ENCODE assay signal across 23 cellular contexts in genomic region chr9:127109212-127109711, GRCh38. TPM values are rescaled to one million over a fixed set of nuclear protein-coding genes. Genes with fewer than 3 reads are reported as not detected.
DNase-seq lines count a peak whose midpoint lies in the region; ATAC-seq and TF ChIP-seq lines count a peak whose summit lies in the region.
"Had no signal": no experiment of that assay in that cellular context is flagged by ENCODE, and none has a peak within 500 bp of the region (broad histone marks: within the 10 kb centered on the region; RNA-seq: fewer than 3 reads in every experiment).

No MANE protein-coding gene starts in this region.

- H4K8ac ChIP-seq in IMR-90 (ENCODE audit: low read depth in 2 of 2, low read length in 2 of 2): no peak overlapping the region

- TF ChIP-seq POLR2A in IMR-90 (IDR thresholded peaks at IDR 0.05; ENCODE audit: low read depth, low read length): no peak
- TF ChIP-seq POLR2A in body of pancreas (IDR thresholded peaks at IDR 0.05): no peak

- ATAC-seq in IMR-90 (ENCODE audit: low read depth): no peak; the same call in 1 of the 2 replicates
- ATAC-seq in body of pancreas: peak; percentile 29
- peak; percentile 57 for ATAC-seq in left lobe of liver
- no peak for ATAC-seq in GM19452 (IDR thresholded peaks at IDR 0.05; ENCODE audit: unreplicated experiment)
- ATAC-seq in HG03442 (IDR thresholded peaks at IDR 0.05; ENCODE audit: unreplicated experiment): no peak
- ATAC-seq: activated CD4-positive, CD25-positive, alpha-beta regulatory T cell treated with anti-CD3 and anti-CD28 coated beads, Interleukin-2, amount 50 U/mL, for 24 hours; activated T-cell treated with anti-CD3 and anti-CD28 coated beads, Interleukin-2, amount 50 U/mL, for 4 hours had no signal

- H3K79me1 ChIP-seq in IMR-90 (ENCODE audit: low read depth in 1 of 2, low read length in 2 of 2): peaks cover 10 to 39% of the 10 kb centered on the region in 2 experiments; a peak in 3 of 4 replicates

- no peaks in the 10 kb centered on the region for H3K27me3 ChIP-seq in IMR-90 (ENCODE audit: control insufficient read depth, insufficient read depth, low read length)
- H3K27me3 ChIP-seq in body of pancreas: no peaks in the 10 kb centered on the region
- H3K27me3 ChIP-seq in rectal smooth muscle tissue (ENCODE audit: control insufficient read depth, insufficient read depth, low read length): no peaks in the 10 kb centered on the region

- H2AK5ac ChIP-seq in IMR-90 (ENCODE audit: low read depth, low read length): no peak overlapping the region; the same call in 1 of the 2 replicates

- H3K4me1 ChIP-seq in IMR-90 (ENCODE audit: control insufficient read depth, insufficient read depth, low read length) (peaks cover 18% of the 10 kb centered on the region), body of pancreas (peaks cover 6% of the 10 kb centered on the region), rectal smooth muscle tissue (ENCODE audit: control insufficient read depth, insufficient read depth, low read length) (peaks cover 62% of the 10 kb centered on the region)

- H2AK9ac ChIP-seq in IMR-90 (replicated peaks; ENCODE audit: low read depth, low read length, poor library complexity): no peak overlapping the region

- TF ChIP-seq CTCF in IMR-90 (conservative IDR thresholded peaks at IDR 0.05; ENCODE audit: low read depth, low read length) (no peak), body of pancreas (IDR thresholded peaks at IDR 0.05) (no peak), HFFc6 (IDR thresholded peaks at IDR 0.05) (no peak)

- H4K20me1 ChIP-seq in IMR-90 (ENCODE audit: insufficient read depth, low read length): peaks cover 54% of the 10 kb centered on the region

- no peaks in the 10 kb centered on the region for H3K27me3 Mint-ChIP-seq in HFFc6 (ENCODE audit: insufficient read depth)
- H3K27me3 Mint-ChIP-seq: progenitor cell of endocrine pancreas had no signal

- no peak overlapping the region for H2BK20ac ChIP-seq in IMR-90 (ENCODE audit: low read depth, low read length)

- H3K9me3 ChIP-seq in IMR-90 (ENCODE audit: control insufficient read depth, insufficient read depth, low read length): no peaks in the 10 kb centered on the region
- H3K9me3 ChIP-seq in body of pancreas: no peaks in the 10 kb centered on the region

- POLR2A ChIA-PET in IMR-90 (lab: Charles Lee; ENCODE audit: unreplicated experiment): no interaction called here

- no peak overlapping the region for H2BK120ac ChIP-seq in IMR-90 (ENCODE audit: low read depth, low read length)

- no peak overlapping the region; the same call in 2 of the 3 replicates for H2BK15ac ChIP-seq in IMR-90 (ENCODE audit: low read depth, low read length)

- H3K36me3 ChIP-seq in IMR-90 (ENCODE audit: control insufficient read depth, insufficient read depth, low read length): peaks cover 65% of the 10 kb centered on the region
- no peaks in the 10 kb centered on the region for H3K36me3 ChIP-seq in body of pancreas (replicated peaks in 1 of 2; ENCODE audit: insufficient read depth in 1 of 2, low read depth in 2 of 2)
- H3K36me3 ChIP-seq in rectal smooth muscle tissue (ENCODE audit: control insufficient read depth, insufficient read depth, low read length): no peaks in the 10 kb centered on the region

- dilution Hi-C loops in IMR-90 (cut with HindIII; ENCODE audit: low sequenced_read_pairs, unreplicated experiment): no loop called here

- no peak overlapping the region for H3K56ac ChIP-seq in IMR-90 (ENCODE audit: extremely low read depth, insufficient read depth, low read length)

- no peak for TF ChIP-seq RAD21 in IMR-90 (IDR thresholded peaks at IDR 0.05; ENCODE audit: low read length)

- H3K4me3 ChIP-seq in IMR-90 (ENCODE audit: insufficient read depth, low read depth, low read length) (no peak overlapping the region), body of pancreas (no peak overlapping the region), rectal smooth muscle tissue (ENCODE audit: low read length) (no peak overlapping the region)

- H3K18ac ChIP-seq in IMR-90 (ENCODE audit: low read depth, low read length): no peak overlapping the region

- no peaks in the 10 kb centered on the region for H3K9me3 Mint-ChIP-seq in HFFc6
- H3K9me3 Mint-ChIP-seq: activated T-cell treated with anti-CD3 and anti-CD28 coated beads, Interleukin-2, amount 50 U/mL, for 4 hours had no signal

- no peak overlapping the region for H3K4me3 Mint-ChIP-seq in HFFc6
- H3K4me3 Mint-ChIP-seq: activated T-cell treated with anti-CD3 and anti-CD28 coated beads, Interleukin-2, amount 50 U/mL, for 4 hours had no signal

- no peak overlapping the region for H3K4me2 ChIP-seq in IMR-90 (ENCODE audit: low read depth, low read length)

- in situ Hi-C loops in IMR-90 (cut with MboI; ENCODE audit: low sequenced_read_pairs): no loop called here

- WGBS in IMR-90 (ENCODE audit: extremely low coverage in 2 of 2, insufficient read length in 1 of 2), 2 experiments: 50% methylated on average over 1 of the region's 5 CpGs; no CpG with 5 or more reads in 1 of the 2 experiments
- 73 to 87% methylated on average over 5 of the region's 5 CpGs for WGBS in body of pancreas, 2 donors

- H3K9me1 ChIP-seq in IMR-90 (ENCODE audit: insufficient read depth, low read length): peaks cover 14% of the 10 kb centered on the region

- no peak overlapping the region for H2BK5ac ChIP-seq in IMR-90 (ENCODE audit: low read depth, low read length, poor library complexity, severe bottlenecking)

- peaks cover 29% of the 10 kb centered on the region for H3K4me1 Mint-ChIP-seq in HFFc6 (ENCODE audit: low read depth)

- no peak overlapping the region for H3K4ac ChIP-seq in IMR-90 (ENCODE audit: low read depth, low read length)

- H4K5ac ChIP-seq in IMR-90 (ENCODE audit: low read depth, low read length): no peak overlapping the region

- peaks cover 5% of the 10 kb centered on the region; the same call in 1 of the 2 replicates for H3K36me3 Mint-ChIP-seq in HFFc6 (ENCODE audit: low read depth)

- H3K23ac ChIP-seq in IMR-90 (ENCODE audit: low read depth, low read length): no peak overlapping the region; the same call in 1 of the 2 replicates

- CTCF ChIA-PET in IMR-90 (lab: Yijun Ruan, JAX): no interaction called here

- no peak overlapping the region for H4K91ac ChIP-seq in IMR-90 (ENCODE audit: insufficient read depth, low read depth, low read length)

- intact Hi-C loops in IMR-90 (cut with micrococcal nuclease): no loop called here
- intact Hi-C loops in body of pancreas (cut with DNase I): no loop called here

- no peak overlapping the region for H3K14ac ChIP-seq in IMR-90 (replicated peaks; ENCODE audit: low read depth, low read length)

- H3K9ac ChIP-seq in IMR-90 (ENCODE audit: low read depth, low read length) (no peak overlapping the region), rectal smooth muscle tissue (ENCODE audit: low read length) (no peak overlapping the region)

- peak; percentile 9 for DNase-seq in IMR-90
- no peak for DNase-seq in body of pancreas
- no peak for DNase-seq in left lobe of liver (ENCODE audit: low spot score)
- no peak for DNase-seq in COLO829 (ENCODE audit: low spot score)
- DNase-seq in HFFc6: no peak
- DNase-seq: activated CD8-positive, alpha-beta memory T cell treated with anti-CD3 and anti-CD28 coated beads for 24 hours; activated naive CD4-positive, alpha-beta T cell treated with Interleukin-2 at 50 U/mL for 16 hours; activated T-cell treated with anti-CD3 and anti-CD28 coated beads, Interleukin-2, amount 50 U/mL, for 4 hours; amniotic stem cell; EL; foreskin melanocyte; KBM-7; kidney; MV-4-11; NCI-H187 treated with DMSO at 0.1 percent for 48 hours; NCI-H446 treated with DMSO at 0.1 percent for 48 hours; T1000 had no signal

- H3K27ac ChIP-seq in IMR-90 (ENCODE audit: insufficient read depth, low read length) (no peak overlapping the region), body of pancreas (no peak overlapping the region), rectal smooth muscle tissue (ENCODE audit: low read depth, low read length) (peak overlapping the region; percentile 55)
- H3K27ac ChIP-seq: RWPE1 had no signal

- no peak overlapping the region for H3K27ac Mint-ChIP-seq in HFFc6
- H3K27ac Mint-ChIP-seq: progenitor cell of endocrine pancreas had no signal

- BruUV-seq in IMR-90 (replicated peaks; lab: Mats Ljungman, UMichigan): no TSS peak

- no peak overlapping the region for H2AFZ ChIP-seq in IMR-90 (replicated peaks; ENCODE audit: low read length, poor library complexity)

TF ChIP-seq in IMR-90, 13 proteins besides CTCF, POLR2A, EP300 and RAD21:
- TF ChIP-seq MAFK (IDR thresholded peaks at IDR 0.05; ENCODE audit: low read depth, low read length) (no peak), CHD1 (IDR thresholded peaks at IDR 0.05; ENCODE audit: low read depth, low read length) (no peak)

RNA-seq across cellular contexts. Expression of gene ANGPTL2, which starts 13.2 kb away (rescaled TPM):
- 9.5 and 14.7 TPM in 2 replicates for total RNA-seq in IMR-90 (2012; rRNA removed)
- polyA plus RNA-seq in IMR-90 (2012; rRNA removed): 23.5 and 25.1 TPM in 2 replicates
- 17.2 and 30.6 TPM in 2 replicates for polyA plus RNA-seq in IMR-90 (2012; cell fraction: cytosol; rRNA removed)
- 24.7 and 29.8 TPM in 2 replicates for polyA plus RNA-seq in IMR-90 (2012; cell fraction: nucleus; rRNA removed; ENCODE audit: low replicate concordance)
- total RNA-seq in body of pancreas: 1 to 10 TPM; 3.1 to 7.6 TPM
- 2.8 TPM for total RNA-seq in left lobe of liver
- total RNA-seq in HFFc6 (2021; fragmentation: NEBNext Ultra II Directional; extraction: Animal tissue kit (Norgen Biotek cat#: 25700)): 10 to 100 TPM; 15.0 to 20.9 (median 19.4) TPM

Comparison
In these comparisons a context has a peak if more than half of its experiments do, and no peak if none do; other contexts are left out.
1. ATAC-seq: peak in body of pancreas (single experiment) and left lobe of liver (single experiment); none in IMR-90 (single experiment), GM19452 (single experiment) and HG03442 (single experiment).